8 cellular contexts compared by ENCODE assay signal in genomic region chr2:25362049-25362563, GRCh38. TPM values are rescaled to one million over a fixed set of nuclear protein-coding genes. Genes with fewer than 3 reads are reported as not detected.
DNase-seq lines count a peak whose midpoint lies in the region; ATAC-seq and TF ChIP-seq lines count a peak whose summit lies in the region.

No MANE protein-coding gene starts in this region.

- TF ChIP-seq CTCF in GM12873 (IDR thresholded peaks at IDR 0.05; ENCODE audit: insufficient read depth, low read depth, low read length, missing control alignments) = peak; percentile 95
- peak; percentile 96 for TF ChIP-seq CTCF in cardiac muscle cell (IDR thresholded peaks at IDR 0.05; ENCODE audit: low read depth, low read length)
- peak; percentile 99 for TF ChIP-seq CTCF in type B pancreatic cell (conservative IDR thresholded peaks at IDR 0.05)

- no peaks in the 10 kb centered on the region for H3K36me3 Mint-ChIP-seq in activated naive CD8-positive, alpha-beta T cell treated with anti-CD3 and anti-CD28 coated beads, Interleukin-2, amount 10 ng/mL, durations not matched to agents 7 days and 5 days
- no peaks in the 10 kb centered on the region for H3K36me3 Mint-ChIP-seq in type B pancreatic cell

- H3K9me3 Mint-ChIP-seq in activated naive CD8-positive, alpha-beta T cell treated with anti-CD3 and anti-CD28 coated beads, Interleukin-2, amount 10 ng/mL, durations not matched to agents 7 days and 5 days = no peaks in the 10 kb centered on the region
- no peaks in the 10 kb centered on the region for H3K9me3 Mint-ChIP-seq in type B pancreatic cell

- H3K27me3 Mint-ChIP-seq in activated naive CD8-positive, alpha-beta T cell treated with anti-CD3 and anti-CD28 coated beads, Interleukin-2, amount 10 ng/mL, durations not matched to agents 7 days and 5 days = no peaks in the 10 kb centered on the region
- peaks cover 3% of the 10 kb centered on the region for H3K27me3 Mint-ChIP-seq in type B pancreatic cell

- ATAC-seq in HG02623 (IDR thresholded peaks at IDR 0.05; ENCODE audit: unreplicated experiment) = peak; percentile 90
- peak; percentile 98 for ATAC-seq in activated naive CD8-positive, alpha-beta T cell treated with anti-CD3 and anti-CD28 coated beads, Interleukin-2, amount 10 ng/mL, durations not matched to agents 7 days and 5 days (ENCODE audit: low read depth)

- H3K36me3 ChIP-seq in cardiac muscle cell = no peaks in the 10 kb centered on the region

- peak overlapping the region; percentile 82 for H3K4me3 Mint-ChIP-seq in activated naive CD8-positive, alpha-beta T cell treated with anti-CD3 and anti-CD28 coated beads, Interleukin-2, amount 10 ng/mL, durations not matched to agents 7 days and 5 days
- H3K4me3 Mint-ChIP-seq in type B pancreatic cell = peak overlapping the region; percentile 65

- peaks cover 8% of the 10 kb centered on the region for H3K4me1 Mint-ChIP-seq in activated naive CD8-positive, alpha-beta T cell treated with anti-CD3 and anti-CD28 coated beads, Interleukin-2, amount 10 ng/mL, durations not matched to agents 7 days and 5 days
- peaks cover 11% of the 10 kb centered on the region for H3K4me1 Mint-ChIP-seq in type B pancreatic cell (ENCODE audit: unreplicated experiment)

- no peaks in the 10 kb centered on the region for H3K4me1 ChIP-seq in cardiac muscle cell (ENCODE audit: low read depth)

- POLR2A ChIA-PET in activated naive CD8-positive, alpha-beta T cell treated with anti-CD3 and anti-CD28 coated beads, Interleukin-2, amount 10 ng/mL, durations not matched to agents 7 days and 5 days (lab: Charles Lee) = interaction anchor here (0.6 to 2.8 kb wide), 29 partner anchors 8 to 366 kb away, joined by 3 to 37 read pairs (median 5); partner anchors contain the start of gene DNMT3A

- peak overlapping the region; percentile 89 for H3K27ac Mint-ChIP-seq in activated naive CD8-positive, alpha-beta T cell treated with anti-CD3 and anti-CD28 coated beads, Interleukin-2, amount 10 ng/mL, durations not matched to agents 7 days and 5 days
- H3K27ac Mint-ChIP-seq in type B pancreatic cell = peak overlapping the region; percentile 7

- peaks cover 3% of the 10 kb centered on the region for H3K27me3 ChIP-seq in cardiac muscle cell

- H3K9me3 ChIP-seq in cardiac muscle cell (ENCODE audit: low read depth) = no peaks in the 10 kb centered on the region

- DNase-seq in NCI-H1105 (lab: John Stamatoyannopoulos, UW) (peak; percentile 75), SKM-1 treated with dmso at 0.1 percent for 144 hours (lab: John Stamatoyannopoulos, UW; ENCODE audit: unreplicated experiment) (peak; percentile 92), cardiac muscle cell (ENCODE audit: low read depth in 1 of 2, low spot score in 1 of 2) (peak; percentile 91 to 92), pons (ENCODE audit: low spot score) (peak; percentile 96), type B pancreatic cell (ENCODE audit: extremely low spot score, unreplicated experiment) (peak; percentile 95)
- DNase-seq in activated naive CD8-positive, alpha-beta T cell treated with anti-CD3 and anti-CD28 coated beads, Interleukin-2, amount 10 ng/mL, durations not matched to agents 7 days and 5 days = peak; percentile 97

- no peak overlapping the region for H3K4me3 ChIP-seq in cardiac muscle cell

- H3K27ac ChIP-seq in cardiac muscle cell = no peak overlapping the region

RNA-seq across cellular contexts. Expression of gene DNMT3A, which starts 20.4 kb away (rescaled TPM):
- 10 to 100 TPM; 76.7 to 84.7 TPM for total RNA-seq in activated naive CD8-positive, alpha-beta T cell treated with anti-CD3 and anti-CD28 coated beads, Interleukin-2, amount 10 ng/mL, durations not matched to agents 7 days and 5 days
- total RNA-seq in cardiac muscle cell = 90.6 and 116 TPM in 2 replicates
- 52.9 and 65.4 TPM in 2 replicates for polyA plus RNA-seq in cardiac muscle cell
- 97.6 and 139 TPM in 2 replicates for total RNA-seq in type B pancreatic cell (ENCODE audit: low replicate concordance)
